1 cellular context compared by ENCODE assay signal in the genomic region with DNA sequence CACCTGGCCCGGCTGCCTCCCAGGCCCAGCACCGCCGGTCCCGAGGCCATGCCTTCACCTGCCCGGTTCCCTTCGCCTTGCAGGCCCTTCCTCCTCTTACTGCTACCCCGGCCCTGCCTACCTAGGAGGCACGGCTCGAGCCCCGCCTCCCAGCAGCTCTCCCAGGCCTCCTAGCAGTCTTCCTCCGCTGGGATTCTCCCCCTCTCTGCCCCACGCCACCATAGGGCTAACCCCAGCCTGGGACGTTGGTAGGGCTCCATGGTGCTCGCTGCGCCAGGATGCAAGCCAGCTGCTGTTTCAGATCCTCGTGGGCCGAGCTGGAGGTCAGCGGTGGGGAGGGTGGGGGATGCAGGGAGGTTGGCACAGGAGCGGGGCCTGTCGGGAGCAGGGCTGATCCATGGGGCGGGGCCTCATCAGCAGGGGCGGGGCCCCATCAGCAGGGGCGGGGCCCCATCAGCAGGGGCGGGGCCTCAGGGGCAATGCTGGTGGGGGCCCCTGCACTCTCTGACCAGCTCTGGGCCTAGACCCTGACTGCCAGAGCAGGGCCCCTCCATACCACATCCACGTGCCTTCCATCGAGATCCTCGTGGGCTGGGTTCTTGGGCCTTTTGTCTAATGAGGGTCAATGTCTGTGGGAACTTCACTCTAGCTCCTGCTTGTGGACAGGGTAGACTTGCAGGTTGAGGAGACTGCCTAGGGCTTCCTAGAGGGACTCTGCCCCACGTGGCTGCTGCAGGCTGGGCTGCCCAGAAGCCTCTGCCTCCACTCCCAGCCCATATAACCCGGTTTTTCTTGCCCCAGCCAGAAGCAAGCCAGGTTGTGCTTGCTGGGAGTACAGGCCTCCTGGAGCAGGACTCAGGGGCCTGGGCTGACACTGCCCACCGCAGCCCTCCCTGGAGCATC.
A peak's percentile ranks its signal among the peaks of the same experiment; 100 is the strongest.
TF ChIP-seq lines count a peak whose summit lies in the region.

No MANE protein-coding gene starts in this region.

TF ChIP-seq in H1, 55 proteins besides CTCF, POLR2A, EP300 and RAD21:
- TF ChIP-seq, protein P1, sequence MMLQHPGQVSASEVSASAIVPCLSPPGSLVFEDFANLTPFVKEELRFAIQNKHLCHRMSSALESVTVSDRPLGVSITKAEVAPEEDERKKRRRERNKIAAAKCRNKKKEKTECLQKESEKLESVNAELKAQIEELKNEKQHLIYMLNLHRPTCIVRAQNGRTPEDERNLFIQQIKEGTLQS (IDR thresholded peaks at IDR 0.05; ENCODE audit: insufficient read depth, low read depth, low read length): no peak
- TF ChIP-seq HDAC2 (IDR thresholded peaks at IDR 0.05; ENCODE audit: borderline replicate concordance in 1 of 2, low read depth in 2 of 2, low read length in 2 of 2): no peak
- TF ChIP-seq RBBP5 (IDR thresholded peaks at IDR 0.05; ENCODE audit: borderline replicate concordance, low read depth, low read length): 0 out of 2 replicates have a peak, but pooled peaks have one; percentile 57
- TF ChIP-seq, protein P2, sequence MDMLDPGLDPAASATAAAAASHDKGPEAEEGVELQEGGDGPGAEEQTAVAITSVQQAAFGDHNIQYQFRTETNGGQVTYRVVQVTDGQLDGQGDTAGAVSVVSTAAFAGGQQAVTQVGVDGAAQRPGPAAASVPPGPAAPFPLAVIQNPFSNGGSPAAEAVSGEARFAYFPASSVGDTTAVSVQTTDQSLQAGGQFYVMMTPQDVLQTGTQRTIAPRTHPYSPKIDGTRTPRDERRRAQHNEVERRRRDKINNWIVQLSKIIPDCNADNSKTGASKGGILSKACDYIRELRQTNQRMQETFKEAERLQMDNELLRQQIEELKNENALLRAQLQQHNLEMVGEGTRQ (IDR thresholded peaks at IDR 0.05; ENCODE audit: low read length): no peak
- TF ChIP-seq PHF8 (conservative IDR thresholded peaks at IDR 0.05; ENCODE audit: low read depth, low read length): no peak
- peak; percentile 62 for TF ChIP-seq KDM4A (IDR thresholded peaks at IDR 0.05; ENCODE audit: low read depth, low read length, severe bottlenecking)
- TF ChIP-seq RNF2 (IDR thresholded peaks at IDR 0.05; ENCODE audit: borderline replicate concordance, low read depth, low read length, missing control alignments, poor library complexity, severe bottlenecking): no peak
- 0 out of 4 replicates have a peak, but pooled peaks of 1 of the 2 experiments have one; percentile 50 for TF ChIP-seq SIN3A (conservative IDR thresholded peaks at IDR 0.05 in 1 of 2, IDR thresholded peaks at IDR 0.05 in 1 of 2; ENCODE audit: low read depth in 1 of 2, low read length in 2 of 2)
- TF ChIP-seq TEAD4 (IDR thresholded peaks at IDR 0.05; ENCODE audit: low read depth, low read length): no peak
- TF ChIP-seq EGR1 (IDR thresholded peaks at IDR 0.05; ENCODE audit: borderline replicate concordance, low read depth, low read length): no peak
- TF ChIP-seq CEBPB (IDR thresholded peaks at IDR 0.05; ENCODE audit: low read depth, low read length): no peak
- TF ChIP-seq KDM1A (IDR thresholded peaks at IDR 0.05; ENCODE audit: borderline replicate concordance, low read length): no peak
- no peak for TF ChIP-seq BCL11A (IDR thresholded peaks at IDR 0.05; ENCODE audit: low read depth in 2 of 2, low read length in 2 of 2)
- TF ChIP-seq NRF1 (IDR thresholded peaks at IDR 0.05; ENCODE audit: low read depth, low read length): no peak
- TF ChIP-seq GTF2F1 (IDR thresholded peaks at IDR 0.05; ENCODE audit: borderline replicate concordance, low read depth, low read length): no peak
- TF ChIP-seq NANOG (IDR thresholded peaks at IDR 0.05; ENCODE audit: insufficient read depth, low read depth, low read length, poor library complexity, severe bottlenecking): no peak
- TF ChIP-seq ASH2L (IDR thresholded peaks at IDR 0.05; ENCODE audit: low read length): no peak
- no peak for TF ChIP-seq YY1 (IDR thresholded peaks at IDR 0.05; ENCODE audit: low read depth, low read length)
- TF ChIP-seq TAF7 (optimal IDR thresholded peaks at IDR 0.05; ENCODE audit: borderline replicate concordance, low read depth, low read length): no peak
- no peak for TF ChIP-seq TAF1 (IDR thresholded peaks at IDR 0.05; ENCODE audit: low read depth, low read length)
- no peak for TF ChIP-seq CBX8 (IDR thresholded peaks at IDR 0.05; ENCODE audit: borderline replicate concordance, low read depth, low read length)
- no peak for TF ChIP-seq CHD2 (IDR thresholded peaks at IDR 0.05; ENCODE audit: low read length)
- TF ChIP-seq SAP30 (IDR thresholded peaks at IDR 0.05; ENCODE audit: insufficient read depth, insufficient replicate concordance, low read length): no peak
- TF ChIP-seq TBP (IDR thresholded peaks at IDR 0.05; ENCODE audit: low read depth, low read length): no peak
- TF ChIP-seq CHD1 (IDR thresholded peaks at IDR 0.05; ENCODE audit: low read depth, low read length): no peak
- TF ChIP-seq JUND (IDR thresholded peaks at IDR 0.05; ENCODE audit: low read length): no peak
- TF ChIP-seq, protein P3, sequence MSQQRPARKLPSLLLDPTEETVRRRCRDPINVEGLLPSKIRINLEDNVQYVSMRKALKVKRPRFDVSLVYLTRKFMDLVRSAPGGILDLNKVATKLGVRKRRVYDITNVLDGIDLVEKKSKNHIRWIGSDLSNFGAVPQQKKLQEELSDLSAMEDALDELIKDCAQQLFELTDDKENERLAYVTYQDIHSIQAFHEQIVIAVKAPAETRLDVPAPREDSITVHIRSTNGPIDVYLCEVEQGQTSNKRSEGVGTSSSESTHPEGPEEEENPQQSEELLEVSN (IDR thresholded peaks at IDR 0.05): 0 out of 2 replicates have a peak, but pooled peaks have one; percentile 18
- TF ChIP-seq EZH2 (IDR thresholded peaks at IDR 0.05; ENCODE audit: low read depth, low read length, severe bottlenecking): no peak
- no peak for TF ChIP-seq KDM5A (IDR thresholded peaks at IDR 0.05; ENCODE audit: low read length)
- TF ChIP-seq, protein P4, sequence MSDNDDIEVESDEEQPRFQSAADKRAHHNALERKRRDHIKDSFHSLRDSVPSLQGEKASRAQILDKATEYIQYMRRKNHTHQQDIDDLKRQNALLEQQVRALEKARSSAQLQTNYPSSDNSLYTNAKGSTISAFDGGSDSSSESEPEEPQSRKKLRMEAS (IDR thresholded peaks at IDR 0.05): peak; percentile 7
- TF ChIP-seq CBX5 (IDR thresholded peaks at IDR 0.05; ENCODE audit: low read depth, low read length): no peak
- TF ChIP-seq SUZ12 (IDR thresholded peaks at IDR 0.05; ENCODE audit: low read length): no peak
- TF ChIP-seq, protein P5, sequence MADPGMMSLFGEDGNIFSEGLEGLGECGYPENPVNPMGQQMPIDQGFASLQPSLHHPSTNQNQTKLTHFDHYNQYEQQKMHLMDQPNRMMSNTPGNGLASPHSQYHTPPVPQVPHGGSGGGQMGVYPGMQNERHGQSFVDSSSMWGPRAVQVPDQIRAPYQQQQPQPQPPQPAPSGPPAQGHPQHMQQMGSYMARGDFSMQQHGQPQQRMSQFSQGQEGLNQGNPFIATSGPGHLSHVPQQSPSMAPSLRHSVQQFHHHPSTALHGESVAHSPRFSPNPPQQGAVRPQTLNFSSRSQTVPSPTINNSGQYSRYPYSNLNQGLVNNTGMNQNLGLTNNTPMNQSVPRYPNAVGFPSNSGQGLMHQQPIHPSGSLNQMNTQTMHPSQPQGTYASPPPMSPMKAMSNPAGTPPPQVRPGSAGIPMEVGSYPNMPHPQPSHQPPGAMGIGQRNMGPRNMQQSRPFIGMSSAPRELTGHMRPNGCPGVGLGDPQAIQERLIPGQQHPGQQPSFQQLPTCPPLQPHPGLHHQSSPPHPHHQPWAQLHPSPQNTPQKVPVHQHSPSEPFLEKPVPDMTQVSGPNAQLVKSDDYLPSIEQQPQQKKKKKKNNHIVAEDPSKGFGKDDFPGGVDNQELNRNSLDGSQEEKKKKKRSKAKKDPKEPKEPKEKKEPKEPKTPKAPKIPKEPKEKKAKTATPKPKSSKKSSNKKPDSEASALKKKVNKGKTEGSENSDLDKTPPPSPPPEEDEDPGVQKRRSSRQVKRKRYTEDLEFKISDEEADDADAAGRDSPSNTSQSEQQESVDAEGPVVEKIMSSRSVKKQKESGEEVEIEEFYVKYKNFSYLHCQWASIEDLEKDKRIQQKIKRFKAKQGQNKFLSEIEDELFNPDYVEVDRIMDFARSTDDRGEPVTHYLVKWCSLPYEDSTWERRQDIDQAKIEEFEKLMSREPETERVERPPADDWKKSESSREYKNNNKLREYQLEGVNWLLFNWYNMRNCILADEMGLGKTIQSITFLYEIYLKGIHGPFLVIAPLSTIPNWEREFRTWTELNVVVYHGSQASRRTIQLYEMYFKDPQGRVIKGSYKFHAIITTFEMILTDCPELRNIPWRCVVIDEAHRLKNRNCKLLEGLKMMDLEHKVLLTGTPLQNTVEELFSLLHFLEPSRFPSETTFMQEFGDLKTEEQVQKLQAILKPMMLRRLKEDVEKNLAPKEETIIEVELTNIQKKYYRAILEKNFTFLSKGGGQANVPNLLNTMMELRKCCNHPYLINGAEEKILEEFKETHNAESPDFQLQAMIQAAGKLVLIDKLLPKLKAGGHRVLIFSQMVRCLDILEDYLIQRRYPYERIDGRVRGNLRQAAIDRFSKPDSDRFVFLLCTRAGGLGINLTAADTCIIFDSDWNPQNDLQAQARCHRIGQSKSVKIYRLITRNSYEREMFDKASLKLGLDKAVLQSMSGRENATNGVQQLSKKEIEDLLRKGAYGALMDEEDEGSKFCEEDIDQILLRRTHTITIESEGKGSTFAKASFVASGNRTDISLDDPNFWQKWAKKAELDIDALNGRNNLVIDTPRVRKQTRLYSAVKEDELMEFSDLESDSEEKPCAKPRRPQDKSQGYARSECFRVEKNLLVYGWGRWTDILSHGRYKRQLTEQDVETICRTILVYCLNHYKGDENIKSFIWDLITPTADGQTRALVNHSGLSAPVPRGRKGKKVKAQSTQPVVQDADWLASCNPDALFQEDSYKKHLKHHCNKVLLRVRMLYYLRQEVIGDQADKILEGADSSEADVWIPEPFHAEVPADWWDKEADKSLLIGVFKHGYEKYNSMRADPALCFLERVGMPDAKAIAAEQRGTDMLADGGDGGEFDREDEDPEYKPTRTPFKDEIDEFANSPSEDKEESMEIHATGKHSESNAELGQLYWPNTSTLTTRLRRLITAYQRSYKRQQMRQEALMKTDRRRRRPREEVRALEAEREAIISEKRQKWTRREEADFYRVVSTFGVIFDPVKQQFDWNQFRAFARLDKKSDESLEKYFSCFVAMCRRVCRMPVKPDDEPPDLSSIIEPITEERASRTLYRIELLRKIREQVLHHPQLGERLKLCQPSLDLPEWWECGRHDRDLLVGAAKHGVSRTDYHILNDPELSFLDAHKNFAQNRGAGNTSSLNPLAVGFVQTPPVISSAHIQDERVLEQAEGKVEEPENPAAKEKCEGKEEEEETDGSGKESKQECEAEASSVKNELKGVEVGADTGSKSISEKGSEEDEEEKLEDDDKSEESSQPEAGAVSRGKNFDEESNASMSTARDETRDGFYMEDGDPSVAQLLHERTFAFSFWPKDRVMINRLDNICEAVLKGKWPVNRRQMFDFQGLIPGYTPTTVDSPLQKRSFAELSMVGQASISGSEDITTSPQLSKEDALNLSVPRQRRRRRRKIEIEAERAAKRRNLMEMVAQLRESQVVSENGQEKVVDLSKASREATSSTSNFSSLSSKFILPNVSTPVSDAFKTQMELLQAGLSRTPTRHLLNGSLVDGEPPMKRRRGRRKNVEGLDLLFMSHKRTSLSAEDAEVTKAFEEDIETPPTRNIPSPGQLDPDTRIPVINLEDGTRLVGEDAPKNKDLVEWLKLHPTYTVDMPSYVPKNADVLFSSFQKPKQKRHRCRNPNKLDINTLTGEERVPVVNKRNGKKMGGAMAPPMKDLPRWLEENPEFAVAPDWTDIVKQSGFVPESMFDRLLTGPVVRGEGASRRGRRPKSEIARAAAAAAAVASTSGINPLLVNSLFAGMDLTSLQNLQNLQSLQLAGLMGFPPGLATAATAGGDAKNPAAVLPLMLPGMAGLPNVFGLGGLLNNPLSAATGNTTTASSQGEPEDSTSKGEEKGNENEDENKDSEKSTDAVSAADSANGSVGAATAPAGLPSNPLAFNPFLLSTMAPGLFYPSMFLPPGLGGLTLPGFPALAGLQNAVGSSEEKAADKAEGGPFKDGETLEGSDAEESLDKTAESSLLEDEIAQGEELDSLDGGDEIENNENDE (IDR thresholded peaks at IDR 0.05; ENCODE audit: insufficient replicate concordance, low read length): no peak
